Comparison of ENCODE assay signal across 1 cellular context in genomic region chr17:5486206-5487124, GRCh38.
TF ChIP-seq lines count a peak whose summit lies in the region.

A gene with protein sequence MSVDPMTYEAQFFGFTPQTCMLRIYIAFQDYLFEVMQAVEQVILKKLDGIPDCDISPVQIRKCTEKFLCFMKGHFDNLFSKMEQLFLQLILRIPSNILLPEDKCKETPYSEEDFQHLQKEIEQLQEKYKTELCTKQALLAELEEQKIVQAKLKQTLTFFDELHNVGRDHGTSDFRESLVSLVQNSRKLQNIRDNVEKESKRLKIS (plus strand): TSS chr17:5486566. CDS start chr17:5488863, 2,297 bp downstream.

TF ChIP-seq in HEK293, 187 proteins besides CTCF, POLR2A, EP300 and RAD21 (continued from another document and continues in another):
- no peak for TF ChIP-seq ZNF16 (tag by site-specific recombination; IDR thresholded peaks at IDR 0.05; ENCODE audit: low read depth)
- no peak for TF ChIP-seq ZNF10 (tag by site-specific recombination; IDR thresholded peaks at IDR 0.05)
- no peak for TF ChIP-seq ZNF529 (tag by site-specific recombination; IDR thresholded peaks at IDR 0.05; ENCODE audit: insufficient replicate concordance)
- TF ChIP-seq ZFP69B (tag by site-specific recombination; IDR thresholded peaks at IDR 0.05), result peak; percentile 88
- TF ChIP-seq ZNF114 (tag by site-specific recombination; IDR thresholded peaks at IDR 0.05), result no peak
- TF ChIP-seq ZNF555 (tag by site-specific recombination; conservative IDR thresholded peaks at IDR 0.05), result no peak
- TF ChIP-seq YY2 (tag by site-specific recombination; IDR thresholded peaks at IDR 0.05), result peak; percentile 49; the same call in 1 of the 2 replicates
- 0 out of 2 replicates have a peak, but pooled peaks have one; percentile 54 for TF ChIP-seq YY1 (tag by site-specific recombination; IDR thresholded peaks at IDR 0.05)
- no peak for TF ChIP-seq ZNF211 (tag by site-specific recombination; IDR thresholded peaks at IDR 0.05; ENCODE audit: low read depth)
- no peak for TF ChIP-seq ZNF473 (tag by site-specific recombination; IDR thresholded peaks at IDR 0.05)
- TF ChIP-seq, protein P1, sequence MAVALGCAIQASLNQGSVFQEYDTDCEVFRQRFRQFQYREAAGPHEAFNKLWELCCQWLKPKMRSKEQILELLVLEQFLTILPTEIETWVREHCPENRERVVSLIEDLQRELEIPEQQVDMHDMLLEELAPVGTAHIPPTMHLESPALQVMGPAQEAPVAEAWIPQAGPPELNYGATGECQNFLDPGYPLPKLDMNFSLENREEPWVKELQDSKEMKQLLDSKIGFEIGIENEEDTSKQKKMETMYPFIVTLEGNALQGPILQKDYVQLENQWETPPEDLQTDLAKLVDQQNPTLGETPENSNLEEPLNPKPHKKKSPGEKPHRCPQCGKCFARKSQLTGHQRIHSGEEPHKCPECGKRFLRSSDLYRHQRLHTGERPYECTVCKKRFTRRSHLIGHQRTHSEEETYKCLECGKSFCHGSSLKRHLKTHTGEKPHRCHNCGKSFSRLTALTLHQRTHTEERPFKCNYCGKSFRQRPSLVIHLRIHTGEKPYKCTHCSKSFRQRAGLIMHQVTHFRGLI (tag by site-specific recombination; IDR thresholded peaks at IDR 0.05), result no peak
- no peak for TF ChIP-seq ZNF266 (tag by site-specific recombination; IDR thresholded peaks at IDR 0.05; ENCODE audit: low read depth)
- peak; percentile 31; the same call in 1 of the 2 replicates for TF ChIP-seq ZNF184 (tag by site-specific recombination; IDR thresholded peaks at IDR 0.05)
- TF ChIP-seq KLF10 (tag by site-specific recombination; IDR thresholded peaks at IDR 0.05), result peak; percentile 84
- no peak for TF ChIP-seq ZNF645 (tag by site-specific recombination; IDR thresholded peaks at IDR 0.05)
- no peak for TF ChIP-seq FEZF1 (tag by site-specific recombination; IDR thresholded peaks at IDR 0.05)
- peak; percentile 72 for TF ChIP-seq PRDM1 (tag by site-specific recombination; IDR thresholded peaks at IDR 0.05)
- peak; percentile 77 for TF ChIP-seq HIC1 (tag by site-specific recombination; IDR thresholded peaks at IDR 0.05)
- TF ChIP-seq REPIN1 (tag by site-specific recombination; IDR thresholded peaks at IDR 0.05; ENCODE audit: low read depth), result no peak
- TF ChIP-seq, protein P2, sequence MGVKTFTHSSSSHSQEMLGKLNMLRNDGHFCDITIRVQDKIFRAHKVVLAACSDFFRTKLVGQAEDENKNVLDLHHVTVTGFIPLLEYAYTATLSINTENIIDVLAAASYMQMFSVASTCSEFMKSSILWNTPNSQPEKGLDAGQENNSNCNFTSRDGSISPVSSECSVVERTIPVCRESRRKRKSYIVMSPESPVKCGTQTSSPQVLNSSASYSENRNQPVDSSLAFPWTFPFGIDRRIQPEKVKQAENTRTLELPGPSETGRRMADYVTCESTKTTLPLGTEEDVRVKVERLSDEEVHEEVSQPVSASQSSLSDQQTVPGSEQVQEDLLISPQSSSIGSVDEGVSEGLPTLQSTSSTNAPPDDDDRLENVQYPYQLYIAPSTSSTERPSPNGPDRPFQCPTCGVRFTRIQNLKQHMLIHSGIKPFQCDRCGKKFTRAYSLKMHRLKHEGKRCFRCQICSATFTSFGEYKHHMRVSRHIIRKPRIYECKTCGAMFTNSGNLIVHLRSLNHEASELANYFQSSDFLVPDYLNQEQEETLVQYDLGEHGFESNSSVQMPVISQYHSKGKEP (tag by site-specific recombination; IDR thresholded peaks at IDR 0.05), result no peak
- TF ChIP-seq ZBTB48 (tag by site-specific recombination; IDR thresholded peaks at IDR 0.05), result peak; percentile 74; the same call in 1 of the 2 replicates
- TF ChIP-seq ZFP41 (tag by site-specific recombination; IDR thresholded peaks at IDR 0.05; ENCODE audit: borderline replicate concordance), result no peak
- peak; percentile 70; the same call in 1 of the 2 replicates for TF ChIP-seq ZNF843 (tag by site-specific recombination; IDR thresholded peaks at IDR 0.05)
- no peak for TF ChIP-seq ZNF658 (tag by site-specific recombination; IDR thresholded peaks at IDR 0.05)
- TF ChIP-seq, protein P3, sequence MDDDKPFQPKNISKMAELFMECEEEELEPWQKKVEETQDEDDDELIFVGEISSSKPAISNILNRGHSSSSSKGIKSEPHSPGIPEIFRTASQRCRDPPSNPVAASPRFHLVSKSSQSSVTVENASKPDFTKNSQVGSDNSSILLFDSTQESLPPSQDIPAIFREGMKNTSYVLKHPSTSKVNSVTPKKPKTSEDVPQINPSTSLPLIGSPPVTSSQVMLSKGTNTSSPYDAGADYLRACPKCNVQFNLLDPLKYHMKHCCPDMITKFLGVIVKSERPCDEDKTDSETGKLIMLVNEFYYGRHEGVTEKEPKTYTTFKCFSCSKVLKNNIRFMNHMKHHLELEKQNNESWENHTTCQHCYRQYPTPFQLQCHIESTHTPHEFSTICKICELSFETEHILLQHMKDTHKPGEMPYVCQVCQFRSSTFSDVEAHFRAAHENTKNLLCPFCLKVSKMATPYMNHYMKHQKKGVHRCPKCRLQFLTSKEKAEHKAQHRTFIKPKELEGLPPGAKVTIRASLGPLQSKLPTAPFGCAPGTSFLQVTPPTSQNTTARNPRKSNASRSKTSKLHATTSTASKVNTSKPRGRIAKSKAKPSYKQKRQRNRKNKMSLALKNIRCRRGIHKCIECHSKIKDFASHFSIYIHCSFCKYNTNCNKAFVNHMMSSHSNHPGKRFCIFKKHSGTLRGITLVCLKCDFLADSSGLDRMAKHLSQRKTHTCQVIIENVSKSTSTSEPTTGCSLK (tag by site-specific recombination; IDR thresholded peaks at IDR 0.05), result no peak
- no peak for TF ChIP-seq HOXA7 (CRISPR knock-in tag; IDR thresholded peaks at IDR 0.05; ENCODE audit: borderline replicate concordance)
- no peak for TF ChIP-seq ZNF157 (tag by site-specific recombination; IDR thresholded peaks at IDR 0.05)
- no peak for TF ChIP-seq BCL6B (tag by site-specific recombination; IDR thresholded peaks at IDR 0.05)
- peak; percentile 93 for TF ChIP-seq ZNF561 (tag by site-specific recombination; IDR thresholded peaks at IDR 0.05; ENCODE audit: borderline replicate concordance)
- no peak for TF ChIP-seq ZNF626 (tag by site-specific recombination; IDR thresholded peaks at IDR 0.05)
- TF ChIP-seq ZNF18 (tag by site-specific recombination; IDR thresholded peaks at IDR 0.05), result peak; percentile 60; the same call in 1 of the 2 replicates
- TF ChIP-seq, protein P4, sequence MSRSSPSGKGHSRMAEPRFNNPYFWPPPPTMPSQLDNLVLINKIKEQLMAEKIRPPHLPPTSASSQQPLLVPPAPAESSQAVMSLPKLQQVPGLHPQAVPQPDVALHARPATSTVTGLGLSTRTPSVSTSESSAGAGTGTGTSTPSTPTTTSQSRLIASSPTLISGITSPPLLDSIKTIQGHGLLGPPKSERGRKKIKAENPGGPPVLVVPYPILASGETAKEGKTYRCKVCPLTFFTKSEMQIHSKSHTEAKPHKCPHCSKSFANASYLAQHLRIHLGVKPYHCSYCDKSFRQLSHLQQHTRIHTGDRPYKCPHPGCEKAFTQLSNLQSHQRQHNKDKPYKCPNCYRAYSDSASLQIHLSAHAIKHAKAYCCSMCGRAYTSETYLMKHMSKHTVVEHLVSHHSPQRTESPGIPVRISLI (tag by site-specific recombination; IDR thresholded peaks at IDR 0.05), result no peak
- TF ChIP-seq ZSCAN23 (tag by site-specific recombination; IDR thresholded peaks at IDR 0.05), result 0 out of 2 replicates have a peak, but pooled peaks have one; percentile 45
- no peak for TF ChIP-seq ZNF701 (tag by site-specific recombination; IDR thresholded peaks at IDR 0.05)
- no peak for TF ChIP-seq ZNF544 (tag by site-specific recombination; IDR thresholded peaks at IDR 0.05)
- TF ChIP-seq EGR2 (tag by site-specific recombination; IDR thresholded peaks at IDR 0.05; ENCODE audit: low read depth), result no peak; the same call in 1 of the 2 replicates
- no peak for TF ChIP-seq TCF7L2 (IDR thresholded peaks at IDR 0.05; ENCODE audit: borderline replicate concordance, low read depth, low read length)
- TF ChIP-seq, protein P5, sequence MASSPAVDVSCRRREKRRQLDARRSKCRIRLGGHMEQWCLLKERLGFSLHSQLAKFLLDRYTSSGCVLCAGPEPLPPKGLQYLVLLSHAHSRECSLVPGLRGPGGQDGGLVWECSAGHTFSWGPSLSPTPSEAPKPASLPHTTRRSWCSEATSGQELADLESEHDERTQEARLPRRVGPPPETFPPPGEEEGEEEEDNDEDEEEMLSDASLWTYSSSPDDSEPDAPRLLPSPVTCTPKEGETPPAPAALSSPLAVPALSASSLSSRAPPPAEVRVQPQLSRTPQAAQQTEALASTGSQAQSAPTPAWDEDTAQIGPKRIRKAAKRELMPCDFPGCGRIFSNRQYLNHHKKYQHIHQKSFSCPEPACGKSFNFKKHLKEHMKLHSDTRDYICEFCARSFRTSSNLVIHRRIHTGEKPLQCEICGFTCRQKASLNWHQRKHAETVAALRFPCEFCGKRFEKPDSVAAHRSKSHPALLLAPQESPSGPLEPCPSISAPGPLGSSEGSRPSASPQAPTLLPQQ (tag by site-specific recombination; IDR thresholded peaks at IDR 0.05), result peak; percentile 94
- TF ChIP-seq KLF8 (tag by site-specific recombination; IDR thresholded peaks at IDR 0.05), result no peak; the same call in none of the 2 replicates
- no peak for TF ChIP-seq ZNF670 (tag by site-specific recombination; IDR thresholded peaks at IDR 0.05; ENCODE audit: low read depth)
- TF ChIP-seq MZF1 (tag by site-specific recombination; IDR thresholded peaks at IDR 0.05; ENCODE audit: borderline replicate concordance), result peak; percentile 72; the same call in 1 of the 2 replicates
- no peak for TF ChIP-seq ZNF37A (tag by site-specific recombination; IDR thresholded peaks at IDR 0.05)
- peak; percentile 92 for TF ChIP-seq ZBTB17 (tag by site-specific recombination; IDR thresholded peaks at IDR 0.05)
- no peak; the same call in 1 of the 2 replicates for TF ChIP-seq KLF9 (tag by site-specific recombination; IDR thresholded peaks at IDR 0.05; ENCODE audit: low read depth)
- peak; percentile 83 for TF ChIP-seq ZNF629 (tag by site-specific recombination; IDR thresholded peaks at IDR 0.05)
- TF ChIP-seq ZNF274 (IDR thresholded peaks at IDR 0.05; ENCODE audit: low read length), result no peak
- TF ChIP-seq ZNF274 (tag by site-specific recombination; IDR thresholded peaks at IDR 0.05; ENCODE audit: borderline replicate concordance), result no peak
- TF ChIP-seq ZNF132 (tag by site-specific recombination; IDR thresholded peaks at IDR 0.05; ENCODE audit: borderline replicate concordance), result no peak
- no peak for TF ChIP-seq ZNF571 (tag by site-specific recombination; IDR thresholded peaks at IDR 0.05)
- TF ChIP-seq ZNF23 (tag by site-specific recombination; IDR thresholded peaks at IDR 0.05; ENCODE audit: borderline replicate concordance), result no peak
- no peak for TF ChIP-seq ZNF777 (tag by site-specific recombination; IDR thresholded peaks at IDR 0.05; ENCODE audit: borderline replicate concordance)
- TF ChIP-seq ZNF140 (tag by site-specific recombination; IDR thresholded peaks at IDR 0.05), result no peak
- TF ChIP-seq KLF16 (tag by site-specific recombination; IDR thresholded peaks at IDR 0.05), result peak; percentile 72
- TF ChIP-seq ZNF664 (tag by site-specific recombination; IDR thresholded peaks at IDR 0.05), result no peak
- no peak for TF ChIP-seq ZNF560 (tag by site-specific recombination; IDR thresholded peaks at IDR 0.05; ENCODE audit: borderline replicate concordance)
- peak; percentile 59; the same call in 1 of the 2 replicates for TF ChIP-seq ZBTB8A (tag by site-specific recombination; IDR thresholded peaks at IDR 0.05)
- no peak for TF ChIP-seq ZFP3 (tag by site-specific recombination; IDR thresholded peaks at IDR 0.05; ENCODE audit: low read depth)
